ENCODE assay signal across 23 cellular contexts in genomic region chr5:11878846-11879245, GRCh38. TPM values are rescaled to one million over a fixed set of nuclear protein-coding genes. Genes with fewer than 3 reads are reported as not detected.
A peak's percentile ranks its signal among the peaks of the same experiment; 100 is the strongest.
DNase-seq lines count a peak whose midpoint lies in the region; ATAC-seq and TF ChIP-seq lines count a peak whose summit lies in the region.
"Had no signal": no experiment of that assay in that cellular context is flagged by ENCODE, and none has a peak within 500 bp of the region (broad histone marks: within the 10 kb centered on the region; RNA-seq: fewer than 3 reads in every experiment).

No MANE protein-coding gene starts in this region.

- no peak overlapping the region for H3K14ac ChIP-seq in H9 (ENCODE audit: insufficient read depth, low read length)

- no peaks in the 10 kb centered on the region for H3K79me2 ChIP-seq in H9 (ENCODE audit: insufficient read depth, low read length)
- no peaks in the 10 kb centered on the region for H3K79me2 ChIP-seq in GM23248 (ENCODE audit: insufficient read depth)

- H3K27ac ChIP-seq in H9 (ENCODE audit: insufficient read length, low read depth, low read length) = no peak overlapping the region
- H3K27ac ChIP-seq in GM23248 = no peak overlapping the region
- no peak overlapping the region for H3K27ac ChIP-seq in left ventricle myocardium inferior (replicated peaks)
- H3K27ac ChIP-seq: epithelial cell of prostate, psoas muscle, upper lobe of right lung had no signal

- intact Hi-C loops in left ventricle myocardium inferior (cut with micrococcal nuclease) = no loop called here

- DNase-seq in H9 (no peak), NCI-H2227 (lab: John Stamatoyannopoulos, UW; ENCODE audit: unreplicated experiment) (peak; percentile 70), nephron progenitor cell (no peak), GM23248 (no peak), left ventricle myocardium inferior (no peak), GDM1 (lab: John Stamatoyannopoulos, UW) (no peak)
- DNase-seq: activated CD4-positive, CD25-positive, alpha-beta regulatory T cell treated with anti-CD3 and anti-CD28 coated beads, Interleukin-2, amount 50 U/mL, for 72 hours; activated T-cell treated with anti-CD3 and anti-CD28 coated beads, Interleukin-2, amount 50 U/mL, for 72 hours; foreskin melanocyte; NCI-H1436; PC-3; psoas muscle; stimulated activated CD4-positive, alpha-beta T cell treated with anti-CD3 and anti-CD28 coated beads, Interleukin-4, amount 100 ng/mL, for 24 hours; T-helper 9 cell; upper lobe of right lung had no signal

- H3K4ac ChIP-seq in H9 (ENCODE audit: low read depth, low read length) = no peak overlapping the region

- WGBS in H9 (ENCODE audit: extremely low coverage, insufficient read length, low lambda C conversion rate) = no CpG with 5 or more reads among the region's 8 CpGs
- WGBS in GM23248 (ENCODE audit: low coverage in 1 of 2, low lambda C conversion rate in 2 of 2, missing lambda C conversion rate in 2 of 2), 2 experiments = 8 to 10% methylated on average over 8 of the region's 8 CpGs

- H3K23ac ChIP-seq in H9 (ENCODE audit: insufficient read length, low read depth, low read length) = no peak overlapping the region

- H2AK5ac ChIP-seq in H9 (ENCODE audit: insufficient read length, low read length) = no peak overlapping the region

- H3K9me2 ChIP-seq in GM23248 (ENCODE audit: insufficient read depth) = no peaks in the 10 kb centered on the region

- no peaks in the 10 kb centered on the region for H3K36me3 ChIP-seq in GM23248 (ENCODE audit: low read depth)
- H3K36me3 ChIP-seq in left ventricle myocardium inferior = no peaks in the 10 kb centered on the region
- H3K36me3 ChIP-seq: upper lobe of right lung had no signal

- H3K36me3 Mint-ChIP-seq in H9 (ENCODE audit: insufficient read depth in 1 of 3, low read depth in 3 of 3) (peaks cover 0 to 2% (median 0%) of the 10 kb centered on the region in 3 experiments; a peak in 1 of 7 replicates), brain (peaks cover 21% of the 10 kb centered on the region), nephron progenitor cell (ENCODE audit: low read depth) (no peaks in the 10 kb centered on the region)
- H3K36me3 Mint-ChIP-seq: activated naive CD4-positive, alpha-beta T cell treated with anti-CD3 and anti-CD28 coated beads, Interleukin-2, amount 50 U/mL, for 72 hours; natural killer cell treated with Interleukin-12 subunit alpha and Interleukin-12 subunit beta and Interleukin-15 and Interleukin-18, amount 100 ng/mL, for 72 hours had no signal

- H3K4me1 ChIP-seq in H9 (ENCODE audit: insufficient read depth, low read length) (no peaks in the 10 kb centered on the region), GM23248 (ENCODE audit: insufficient read depth) (no peaks in the 10 kb centered on the region), left ventricle myocardium inferior (no peaks in the 10 kb centered on the region)
- H3K4me1 ChIP-seq: psoas muscle, upper lobe of right lung had no signal

- no peak overlapping the region for H3T11ph ChIP-seq in H9 (ENCODE audit: low read length)

- no peak overlapping the region for H3K9ac ChIP-seq in H9 (ENCODE audit: extremely low read depth, insufficient read length, low read length)
- no peak overlapping the region for H3K9ac ChIP-seq in GM23248

- no peak overlapping the region for H2AFZ ChIP-seq in H9 (ENCODE audit: low read length)
- H2AFZ ChIP-seq in GM23248 = no peak overlapping the region

- H4K91ac ChIP-seq in H9 (ENCODE audit: insufficient read length, low read depth, low read length) = no peak overlapping the region

- peak overlapping the region; percentile 35 for H4K5ac ChIP-seq in H9 (ENCODE audit: insufficient read length, low read depth, low read length)

- ATAC-seq in GM21576 (IDR thresholded peaks at IDR 0.05; ENCODE audit: unreplicated experiment) = no peak
- ATAC-seq: activated naive CD4-positive, alpha-beta T cell treated with anti-CD3 and anti-CD28 coated beads, Interleukin-2, amount 50 U/mL, for 72 hours; activated T-cell treated with anti-CD3 and anti-CD28 coated beads, Interleukin-2, amount 50 U/mL, for 72 hours; HepG2; natural killer cell treated with Interleukin-12 subunit alpha and Interleukin-12 subunit beta and Interleukin-15 and Interleukin-18, amount 100 ng/mL, for 72 hours; PC-3; psoas muscle; upper lobe of right lung had no signal

- H3K4me3 ChIP-seq in GM23248 (no peak overlapping the region), left ventricle myocardium inferior (no peak overlapping the region)
- H3K4me3 ChIP-seq: psoas muscle, smooth muscle cell, upper lobe of right lung had no signal

- in situ Hi-C loops in GM23248 (cut with MboI) = no loop called here

- no peak overlapping the region for H2BK5ac ChIP-seq in H9 (ENCODE audit: insufficient read length, low read length)

- no peaks in the 10 kb centered on the region for H3K27me3 ChIP-seq in H9 (ENCODE audit: insufficient read depth, low read length)
- H3K27me3 ChIP-seq in GM23248 (replicated peaks; ENCODE audit: insufficient read depth) = no peaks in the 10 kb centered on the region
- H3K27me3 ChIP-seq in left ventricle myocardium inferior (ENCODE audit: low read depth) = no peaks in the 10 kb centered on the region
- H3K27me3 ChIP-seq: upper lobe of right lung had no signal

- no peak overlapping the region for H4K8ac ChIP-seq in H9 (replicated peaks; ENCODE audit: insufficient read length, low read depth, low read length)

- no peaks in the 10 kb centered on the region for H3K4me1 Mint-ChIP-seq in H9
- H3K4me1 Mint-ChIP-seq in brain = peaks cover 33% of the 10 kb centered on the region
- no peaks in the 10 kb centered on the region for H3K4me1 Mint-ChIP-seq in nephron progenitor cell

- H3K4me2 ChIP-seq in H9 (ENCODE audit: insufficient read depth, insufficient read length, low read length) (no peak overlapping the region), GM23248 (ENCODE audit: unreplicated experiment) (no peak overlapping the region)
- H3K4me2 ChIP-seq: smooth muscle cell had no signal

- H3K9me3 Mint-ChIP-seq in H9 (peaks cover 3% of the 10 kb centered on the region in 2 experiments; a peak in 3 of 5 replicates), brain (peaks cover 13 to 45% (median 28%) of the 10 kb centered on the region in 5 experiments), nephron progenitor cell (peaks cover 7% of the 10 kb centered on the region)

- no peak overlapping the region for H2BK120ac ChIP-seq in H9 (ENCODE audit: low read depth, low read length, poor library complexity, severe bottlenecking)

- no peak overlapping the region for H3K18ac ChIP-seq in H9 (ENCODE audit: insufficient read length, low read depth, low read length)

- H2BK12ac ChIP-seq in H9 (ENCODE audit: insufficient read length, low read depth, low read length) = no peak overlapping the region

- H3K79me1 ChIP-seq in H9 (ENCODE audit: insufficient read depth, low read depth, low read length, poor library complexity, severe bottlenecking) = no peaks in the 10 kb centered on the region

- H3K27me3 Mint-ChIP-seq in H9 (ENCODE audit: low read depth) (no peaks in the 10 kb centered on the region; the same call in 1 of the 2 replicates), brain (peaks cover 3% of the 10 kb centered on the region), nephron progenitor cell (ENCODE audit: low read depth, poor library complexity) (no peaks in the 10 kb centered on the region)
- H3K27me3 Mint-ChIP-seq: natural killer cell treated with Interleukin-12 subunit alpha and Interleukin-12 subunit beta and Interleukin-15 and Interleukin-18, amount 100 ng/mL, for 72 hours had no signal

- no peak overlapping the region for H2BK15ac ChIP-seq in H9 (ENCODE audit: low read depth, low read length)

- H3K4me3 Mint-ChIP-seq in H9 = no peak overlapping the region
- H3K4me3 Mint-ChIP-seq in brain = peak overlapping the region in 4 of 5 experiments; percentile 51 to 78 (median 72)
- no peak overlapping the region for H3K4me3 Mint-ChIP-seq in nephron progenitor cell
- H3K4me3 Mint-ChIP-seq: activated T-cell treated with anti-CD3 and anti-CD28 coated beads, Interleukin-2, amount 50 U/mL, for 72 hours; natural killer cell treated with Interleukin-12 subunit alpha and Interleukin-12 subunit beta and Interleukin-15 and Interleukin-18, amount 100 ng/mL, for 72 hours had no signal

- H3K27ac Mint-ChIP-seq in H9 (peak overlapping the region in 1 of 3 experiments; percentile 29; a peak in 1 of 7 replicates), brain (peak overlapping the region in 4 of 5 experiments; percentile 63 to 93 (median 90)), nephron progenitor cell (peak overlapping the region; percentile 55)
- H3K27ac Mint-ChIP-seq: activated naive CD4-positive, alpha-beta T cell treated with anti-CD3 and anti-CD28 coated beads, Interleukin-2, amount 50 U/mL, for 72 hours; activated T-cell treated with anti-CD3 and anti-CD28 coated beads, Interleukin-2, amount 50 U/mL, for 72 hours; natural killer cell treated with Interleukin-12 subunit alpha and Interleukin-12 subunit beta and Interleukin-15 and Interleukin-18, amount 100 ng/mL, for 72 hours had no signal

- H3K9me3 ChIP-seq in H9 (ENCODE audit: control insufficient read depth, low read depth, low read length) (no peaks in the 10 kb centered on the region), GM23248 (ENCODE audit: low read depth) (no peaks in the 10 kb centered on the region), left ventricle myocardium inferior (replicated peaks) (peaks cover 19% of the 10 kb centered on the region)
- H3K9me3 ChIP-seq: psoas muscle, upper lobe of right lung had no signal

- no peak overlapping the region for H2BK20ac ChIP-seq in H9 (ENCODE audit: low read depth, low read length, poor library complexity, severe bottlenecking)

- no peaks in the 10 kb centered on the region for H3K23me2 ChIP-seq in H9 (ENCODE audit: insufficient read length, low read depth, low read length, poor library complexity, severe bottlenecking)

- TF ChIP-seq CTCF in H9 (conservative IDR thresholded peaks at IDR 0.05) = no peak
- TF ChIP-seq CTCF in brain (conservative IDR thresholded peaks at IDR 0.05) = no peak
- TF ChIP-seq CTCF in nephron progenitor cell (IDR thresholded peaks at IDR 0.05) = no peak
- no peak for TF ChIP-seq CTCF in left ventricle myocardium inferior (IDR thresholded peaks at IDR 0.05; ENCODE audit: borderline replicate concordance)

- H4K20me1 ChIP-seq in H9 (ENCODE audit: control insufficient read depth, insufficient read depth, insufficient read length) (no peaks in the 10 kb centered on the region), GM23248 (ENCODE audit: insufficient read depth) (no peaks in the 10 kb centered on the region)

- H3F3A ChIP-seq in GM23248 (ENCODE audit: insufficient read depth) = no peaks in the 10 kb centered on the region

- H3K56ac ChIP-seq in H9 (ENCODE audit: insufficient read length, low read depth, low read length) = no peak overlapping the region

RNA-seq across cellular contexts. Expression of gene CTNND2, which starts 25.4 kb away (rescaled TPM):
- total RNA-seq in H9 (2021) (7.0 and 8.2 TPM in 2 replicates), left ventricle myocardium inferior (18.4 TPM)
- polyA plus RNA-seq in brain (ENCODE audit: insufficient read depth, low read depth, low replicate concordance) (50.4 TPM), GM23248 (2016; fragmentation: Nextera tagmentation; extraction: Ambion mirVana) (not detected in 2 replicates)
- not detected in 2 replicates for total RNA-seq in GM23248 (2014; rRNA removed; shearing (Covaris generic))
- total RNA-seq: activated CD8-positive, alpha-beta memory T cell treated with anti-CD3 and anti-CD28 coated beads for 36 hours; activated naive CD4-positive, alpha-beta T cell treated with anti-CD3 and anti-CD28 coated beads, Interleukin-2, amount 50 U/mL, for 72 hours; activated T-cell treated with anti-CD3 and anti-CD28 coated beads, Interleukin-2, amount 50 U/mL, for 72 hours; HepG2; natural killer cell treated with Interleukin-12 subunit alpha and Interleukin-12 subunit beta and Interleukin-15 and Interleukin-18, amount 100 ng/mL, for 72 hours had no signal
- polyA plus RNA-seq: HepG2 had no signal

Comparison
In these comparisons a context has a peak if more than half of its experiments do, and no peak if none do; other contexts are left out.
1. H3K4me3 Mint-ChIP-seq: peak in brain (4 of 5); none in H9 (0 of 2) and nephron progenitor cell (single experiment).